Comparison of ENCODE assay signal across 8 cellular contexts in the genomic region with DNA sequence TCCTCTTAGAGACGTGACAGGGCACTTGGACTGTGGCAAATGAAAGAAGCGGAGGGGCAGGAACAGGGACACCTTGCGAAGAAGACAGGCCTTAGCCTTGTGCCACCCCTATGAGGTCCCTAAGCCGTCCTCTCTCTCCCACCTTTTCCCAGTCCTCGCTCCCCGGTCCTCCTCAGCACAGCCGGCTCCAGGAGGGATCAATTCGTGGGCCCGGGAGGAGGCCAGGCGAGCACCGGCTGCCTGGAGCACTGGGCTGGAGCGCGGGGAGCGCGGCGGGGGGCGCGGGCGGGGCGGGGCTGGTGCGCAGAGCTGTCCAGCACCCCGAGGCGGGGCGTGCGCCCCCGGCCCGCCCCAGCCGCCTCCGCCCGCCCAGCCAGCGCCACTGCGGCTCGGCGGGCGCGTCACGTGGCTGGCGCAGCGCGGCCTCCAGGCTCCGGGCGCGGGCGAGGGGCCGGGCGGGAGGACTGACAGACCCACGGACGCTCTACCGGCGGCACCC. TPM values are rescaled to one million over a fixed set of nuclear protein-coding genes. Genes with fewer than 3 reads are reported as not detected.
DNase-seq lines count a peak whose midpoint lies in the region; ATAC-seq and TF ChIP-seq lines count a peak whose summit lies in the region.

A gene with protein sequence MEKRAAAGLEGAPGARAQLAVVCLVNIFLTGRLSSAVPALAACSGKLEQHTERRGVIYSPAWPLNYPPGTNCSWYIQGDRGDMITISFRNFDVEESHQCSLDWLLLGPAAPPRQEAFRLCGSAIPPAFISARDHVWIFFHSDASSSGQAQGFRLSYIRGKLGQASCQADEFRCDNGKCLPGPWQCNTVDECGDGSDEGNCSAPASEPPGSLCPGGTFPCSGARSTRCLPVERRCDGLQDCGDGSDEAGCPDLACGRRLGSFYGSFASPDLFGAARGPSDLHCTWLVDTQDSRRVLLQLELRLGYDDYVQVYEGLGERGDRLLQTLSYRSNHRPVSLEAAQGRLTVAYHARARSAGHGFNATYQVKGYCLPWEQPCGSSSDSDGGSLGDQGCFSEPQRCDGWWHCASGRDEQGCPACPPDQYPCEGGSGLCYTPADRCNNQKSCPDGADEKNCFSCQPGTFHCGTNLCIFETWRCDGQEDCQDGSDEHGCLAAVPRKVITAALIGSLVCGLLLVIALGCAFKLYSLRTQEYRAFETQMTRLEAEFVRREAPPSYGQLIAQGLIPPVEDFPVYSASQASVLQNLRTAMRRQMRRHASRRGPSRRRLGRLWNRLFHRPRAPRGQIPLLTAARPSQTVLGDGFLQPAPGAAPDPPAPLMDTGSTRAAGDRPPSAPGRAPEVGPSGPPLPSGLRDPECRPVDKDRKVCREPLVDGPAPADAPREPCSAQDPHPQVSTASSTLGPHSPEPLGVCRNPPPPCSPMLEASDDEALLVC (plus strand): TSS at position 467 of the 499 bp plus-strand sequence. CDS start 456 bp downstream, outside the sequence.

- H3K4me1 Mint-ChIP-seq in memory B cell = peaks cover 9% of the 10 kb centered on the region

- H3K36me3 ChIP-seq in thoracic aorta = peaks cover 5% of the 10 kb centered on the region

- H3K4me1 ChIP-seq in thoracic aorta (ENCODE audit: control insufficient read depth in 1 of 2, low read depth in 2 of 2) = peaks cover 0 to 13% of the 10 kb centered on the region in 2 donors

- H3K36me3 Mint-ChIP-seq in memory B cell = no peaks in the 10 kb centered on the region

- H3K4me3 ChIP-seq in thoracic aorta = peak within 1 kb of the TSS; percentile 84

- no peak for TF ChIP-seq CTCF in thoracic aorta (IDR thresholded peaks at IDR 0.05)

- no peaks in the 10 kb centered on the region for H3K27me3 ChIP-seq in thoracic aorta (replicated peaks; ENCODE audit: insufficient read depth)

- no peaks in the 10 kb centered on the region for H3K9me3 Mint-ChIP-seq in memory B cell

- ATAC-seq in memory B cell (ENCODE audit: low read depth) (no peak), thoracic aorta (ENCODE audit: insufficient number of reproducible peaks, low FRiP score, low read depth) (no peak)

- H3K9me3 ChIP-seq in thoracic aorta = no peaks in the 10 kb centered on the region

- DNase-seq in SIG-M5 treated with dmso at 0.1 percent for 504 hours (lab: John Stamatoyannopoulos, UW; ENCODE audit: unreplicated experiment) = peak; percentile 43
- DNase-seq in SIG-M5 (lab: John Stamatoyannopoulos, UW) = no peak
- peak; percentile 70 for DNase-seq in NCI-H82 (lab: John Stamatoyannopoulos, UW)
- DNase-seq in ecto neural progenitor cell (ENCODE audit: low spot score) = peak; percentile 71
- no peak for DNase-seq in memory B cell (ENCODE audit: low spot score in 2 of 2)
- no peak for DNase-seq in thoracic aorta (ENCODE audit: low spot score)
- no peak for DNase-seq in stimulated activated naive CD4-positive, alpha-beta T cell (lab: John Stamatoyannopoulos, UW)
- no peak for DNase-seq in stimulated activated CD4-positive, alpha-beta T cell treated with anti-CD3 and anti-CD28 coated beads, Interleukin-4, amount 100 ng/mL, for 4 hours

- H3K4me3 Mint-ChIP-seq in memory B cell = peak within 1 kb of the TSS; percentile 50

- H3K27ac Mint-ChIP-seq in memory B cell = no peak within 1 kb of the TSS

- peaks cover 18% of the 10 kb centered on the region for H3K27me3 Mint-ChIP-seq in memory B cell

- peak within 1 kb of the TSS in 1 of 2 donors; percentile 15 for H3K27ac ChIP-seq in thoracic aorta

RNA-seq across cellular contexts. Expression of the gene that starts here (rescaled TPM):
- total RNA-seq in thoracic aorta = 10 to 100 TPM; 32.2 to 50.9 TPM

Comparison
In these comparisons a context has a peak if more than half of its experiments do, and no peak if none do; other contexts are left out.
1. DNase-seq: peak in SIG-M5 treated with dmso at 0.1 percent for 504 hours (single experiment), NCI-H82 (single experiment) and ecto neural progenitor cell (single experiment); none in SIG-M5 (single experiment), memory B cell (0 of 2), thoracic aorta (single experiment), stimulated activated naive CD4-positive, alpha-beta T cell (0 of 6) and stimulated activated CD4-positive, alpha-beta T cell treated with anti-CD3 and anti-CD28 coated beads, Interleukin-4, amount 100 ng/mL, for 4 hours (0 of 2).